ENCODE assay signal across 20 cellular contexts in the genomic region with DNA sequence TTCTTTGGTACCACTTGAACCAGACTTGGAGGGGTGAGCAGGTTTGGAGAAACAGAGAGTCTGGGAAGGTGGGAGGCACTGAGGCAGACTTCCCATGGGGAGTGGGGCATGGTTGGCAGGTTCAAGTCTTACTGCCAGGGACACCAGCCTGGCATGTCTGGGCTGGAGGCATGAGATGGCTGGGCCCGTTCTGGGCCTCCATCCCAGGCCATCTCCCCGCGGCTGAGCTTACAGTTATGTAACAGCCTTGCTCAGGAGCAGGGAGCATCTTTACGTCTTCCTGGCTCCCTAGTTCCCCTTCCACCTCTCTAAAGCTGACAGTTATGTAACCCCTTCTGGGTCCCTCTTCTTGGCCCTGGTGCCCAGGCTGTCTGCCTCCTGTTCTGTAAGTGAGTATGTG. TPM values are rescaled to one million over a fixed set of nuclear protein-coding genes. Genes with fewer than 3 reads are reported as not detected.
DNase-seq lines count a peak whose midpoint lies in the region; ATAC-seq and TF ChIP-seq lines count a peak whose summit lies in the region.
"Had no signal": no experiment of that assay in that cellular context is flagged by ENCODE, and none has a peak within 500 bp of the region (broad histone marks: within the 10 kb centered on the region; RNA-seq: fewer than 3 reads in every experiment).

No MANE protein-coding gene starts in this region.

- H3K27me3 Mint-ChIP-seq in natural killer cell treated with Interleukin-12 subunit alpha and Interleukin-12 subunit beta and Interleukin-15 and Interleukin-18, amount 100 ng/mL, for 72 hours = peaks cover 4 to 6% of the 10 kb centered on the region in 2 donors

- no peak for TF ChIP-seq CTCF in left ventricle myocardium inferior (IDR thresholded peaks at IDR 0.05; ENCODE audit: borderline replicate concordance)

- no peaks in the 10 kb centered on the region for H3K9me3 Mint-ChIP-seq in natural killer cell treated with Interleukin-12 subunit alpha and Interleukin-12 subunit beta and Interleukin-15 and Interleukin-18, amount 100 ng/mL, for 72 hours
- H3K9me3 Mint-ChIP-seq: activated T-helper 2 cell treated with anti-CD3 and anti-CD28 coated beads, Interferon-gamma antibody, Interleukin-2, Interleukin-4, amounts not matched to agents 10 μg/mL and 5 μg/mL and 100 μg/mL, durations not matched to agents 14 hours and 24 hours and 36 hours; CD8-positive, alpha-beta T cell; natural killer cell had no signal

- H3K4me1 ChIP-seq in left ventricle myocardium inferior (peaks cover 60% of the 10 kb centered on the region), mucosa of rectum (ENCODE audit: control insufficient read depth in 2 of 2, insufficient read depth in 2 of 2, low read length in 2 of 2) (peaks cover 63 to 86% of the 10 kb centered on the region in 2 donors), urinary bladder (ENCODE audit: insufficient read depth) (no peaks in the 10 kb centered on the region)
- H3K4me1 ChIP-seq: gastrocnemius medialis had no signal

- H3K9me3 ChIP-seq in left ventricle myocardium inferior (replicated peaks) (no peaks in the 10 kb centered on the region), mucosa of rectum (ENCODE audit: control insufficient read depth in 2 of 2, low read length in 2 of 2) (no peaks in the 10 kb centered on the region)
- H3K9me3 ChIP-seq: gastrocnemius medialis, tibial nerve had no signal

- intact Hi-C loops in left ventricle myocardium inferior (cut with micrococcal nuclease) = no loop called here
- intact Hi-C loops in left cardiac atrium (cut with DNase I) = no loop called here

- H3K27ac ChIP-seq in left ventricle myocardium inferior (replicated peaks) = peak overlapping the region; percentile 81
- H3K27ac ChIP-seq in mucosa of rectum (ENCODE audit: low read depth in 2 of 2, low read length in 2 of 2) = peak overlapping the region; percentile 90 to 91
- peak overlapping the region; percentile 53 for H3K27ac ChIP-seq in urinary bladder (ENCODE audit: low read depth)
- H3K27ac ChIP-seq: gastrocnemius medialis, KMS-11, SK-N-MC had no signal

- H3K4me3 ChIP-seq in left ventricle myocardium inferior (no peak overlapping the region), mucosa of rectum (ENCODE audit: low read length in 2 of 2) (no peak overlapping the region), urinary bladder (ENCODE audit: low read depth, low read length) (no peak overlapping the region)
- H3K4me3 ChIP-seq: gastrocnemius medialis, SK-N-MC, tibial nerve had no signal

- no peak for ATAC-seq in left cardiac atrium
- no peak for ATAC-seq in natural killer cell treated with Interleukin-12 subunit alpha and Interleukin-12 subunit beta and Interleukin-15 and Interleukin-18, amount 100 ng/mL, for 72 hours
- ATAC-seq: CD8-positive, alpha-beta T cell; gastrocnemius medialis; natural killer cell had no signal

- no peak overlapping the region for H3K27ac Mint-ChIP-seq in natural killer cell treated with Interleukin-12 subunit alpha and Interleukin-12 subunit beta and Interleukin-15 and Interleukin-18, amount 100 ng/mL, for 72 hours
- H3K27ac Mint-ChIP-seq: activated T-helper 2 cell treated with anti-CD3 and anti-CD28 coated beads, Interferon-gamma antibody, Interleukin-2, Interleukin-4, amounts not matched to agents 10 μg/mL and 5 μg/mL and 100 μg/mL, durations not matched to agents 14 hours and 24 hours and 36 hours; natural killer cell had no signal

- DNase-seq in left ventricle myocardium inferior = no peak
- DNase-seq in left cardiac atrium = no peak
- peak; percentile 70 for DNase-seq in cerebellum (ENCODE audit: low spot score)
- DNase-seq in NCI-H2081 treated with DMSO at 0.1 percent for 48 hours (lab: John Stamatoyannopoulos, UW) = no peak
- DNase-seq in NCI-H82 treated with DMSO at 0.1 percent for 48 hours (lab: John Stamatoyannopoulos, UW; ENCODE audit: unreplicated experiment) = no peak
- no peak for DNase-seq in natural killer cell treated with Interleukin-12 subunit alpha and Interleukin-12 subunit beta and Interleukin-15 and Interleukin-18, amount 100 ng/mL, for 72 hours (ENCODE audit: low spot score)
- DNase-seq: CD8-positive, alpha-beta T cell; gastrocnemius medialis; natural killer cell; NCI-H1092; NCI-H2171; NCI-H748 treated with DMSO at 0.1 percent for 48 hours; OCI-M1; stimulated activated CD8-positive, alpha-beta memory T cell treated with anti-CD3 and anti-CD28 coated beads, Interleukin-4, amount 100 ng/mL, for 48 hours had no signal

- H3K4me1 Mint-ChIP-seq in natural killer cell treated with Interleukin-12 subunit alpha and Interleukin-12 subunit beta and Interleukin-15 and Interleukin-18, amount 100 ng/mL, for 72 hours (ENCODE audit: low read depth in 2 of 2) = no peaks in the 10 kb centered on the region
- H3K4me1 Mint-ChIP-seq: natural killer cell had no signal

- H3K9ac ChIP-seq in mucosa of rectum (ENCODE audit: low read depth in 1 of 2, low read length in 2 of 2) = peak overlapping the region in 1 of 2 donors; percentile 73
- H3K9ac ChIP-seq: KMS-11 had no signal

- no peaks in the 10 kb centered on the region for H3K36me3 ChIP-seq in left ventricle myocardium inferior
- peaks cover 16 to 21% of the 10 kb centered on the region in 2 donors for H3K36me3 ChIP-seq in mucosa of rectum (ENCODE audit: control insufficient read depth in 2 of 2, insufficient read depth in 2 of 2, low read length in 2 of 2)
- no peaks in the 10 kb centered on the region for H3K36me3 ChIP-seq in urinary bladder (ENCODE audit: insufficient read depth)
- H3K36me3 ChIP-seq: gastrocnemius medialis, tibial nerve had no signal

- H3K36me3 Mint-ChIP-seq in natural killer cell treated with Interleukin-12 subunit alpha and Interleukin-12 subunit beta and Interleukin-15 and Interleukin-18, amount 100 ng/mL, for 72 hours = no peaks in the 10 kb centered on the region
- H3K36me3 Mint-ChIP-seq: natural killer cell had no signal

- no peaks in the 10 kb centered on the region for H3K27me3 ChIP-seq in left ventricle myocardium inferior (ENCODE audit: low read depth)
- no peaks in the 10 kb centered on the region for H3K27me3 ChIP-seq in mucosa of rectum (ENCODE audit: control insufficient read depth in 2 of 2, insufficient read depth in 2 of 2, low read length in 2 of 2)
- H3K27me3 ChIP-seq: gastrocnemius medialis, tibial nerve had no signal

- H3K4me3 Mint-ChIP-seq in natural killer cell treated with Interleukin-12 subunit alpha and Interleukin-12 subunit beta and Interleukin-15 and Interleukin-18, amount 100 ng/mL, for 72 hours = no peak overlapping the region
- H3K4me3 Mint-ChIP-seq: CD8-positive, alpha-beta T cell; natural killer cell had no signal

- WGBS in urinary bladder = 79% methylated on average over 4 of the region's 4 CpGs

RNA-seq across cellular contexts. Expression of a gene that starts 12.4 kb away (rescaled TPM):
- 1.7 TPM for total RNA-seq in left ventricle myocardium inferior
- 1 to 10 TPM; 4.9 to 5.9 TPM for total RNA-seq in left cardiac atrium
- total RNA-seq in cerebellum = 2.0 TPM
- 5.2 TPM for total RNA-seq in urinary bladder
- polyA plus RNA-seq in urinary bladder = 6.2 TPM
- total RNA-seq in natural killer cell treated with Interleukin-12 subunit alpha and Interleukin-12 subunit beta and Interleukin-15 and Interleukin-18, amount 100 ng/mL, for 72 hours = under 1 TPM in 1 of 2 donors, not detected in 1; 0.69 TPM
